13 cellular contexts compared by ENCODE assay signal in genomic region chr1:89873250-89873649, GRCh38. TPM values are rescaled to one million over a fixed set of nuclear protein-coding genes. Genes with fewer than 3 reads are reported as not detected.
DNase-seq lines count a peak whose midpoint lies in the region; ATAC-seq and TF ChIP-seq lines count a peak whose summit lies in the region.
"Had no signal": no experiment of that assay in that cellular context is flagged by ENCODE, and none has a peak within 500 bp of the region (broad histone marks: within the 10 kb centered on the region; RNA-seq: fewer than 3 reads in every experiment).

No MANE protein-coding gene starts in this region.

- H3K79me2 ChIP-seq in PC-9 (ENCODE audit: low read depth) (peaks cover 100% of the 10 kb centered on the region), osteoblast (ENCODE audit: insufficient read depth, low read length) (peaks cover 21% of the 10 kb centered on the region)

- CTCF ChIA-PET in CD4-positive, alpha-beta memory T cell (lab: Charles Lee; ENCODE audit: partially characterized antibody): interaction anchor here (1.5 to 2.6 kb wide), 4 partner anchors 11 to 68 kb away, joined by 3 to 6 read pairs (median 6); no protein-coding TSS in a partner anchor
- CTCF ChIA-PET in PC-9 (lab: Charles Lee): no interaction called here

- peaks cover 0 to 2% (median 0%) of the 10 kb centered on the region in 8 donors for H3K9me3 Mint-ChIP-seq in CD4-positive, alpha-beta memory T cell

- no peaks in the 10 kb centered on the region for H3K36me3 ChIP-seq in CD4-positive, alpha-beta memory T cell (ENCODE audit: insufficient read depth, low read length)
- H3K36me3 ChIP-seq in PC-9 (ENCODE audit: low read depth) (peaks cover 93% of the 10 kb centered on the region), osteoblast (ENCODE audit: insufficient read depth, low read length) (no peaks in the 10 kb centered on the region)

- peaks cover 42 to 72% (median 56%) of the 10 kb centered on the region in 4 donors for H3K4me1 Mint-ChIP-seq in CD4-positive, alpha-beta memory T cell

- no peak for TF ChIP-seq POLR2A in erythroblast (IDR thresholded peaks at IDR 0.05; ENCODE audit: low read length)

- no peak for DNase-seq in CD4-positive, alpha-beta memory T cell
- DNase-seq in PC-9 (no peak), erythroblast (lab: John Stamatoyannopoulos, UW) (peak; percentile 19 to 24), osteoblast (ENCODE audit: insufficient read length, low spot score, missing footprints) (no peak), OCI-M1 (lab: John Stamatoyannopoulos, UW) (no peak)
- DNase-seq in activated naive CD4-positive, alpha-beta T cell treated with anti-CD3 and anti-CD28 coated beads, Interleukin-2, amount 50 U/mL, for 16 hours: no peak
- DNase-seq: GOT3, NCI-H1436, Right ventricle myocardium superior had no signal

- H2AFZ ChIP-seq in PC-9 (no peak overlapping the region), osteoblast (ENCODE audit: low read length) (no peak overlapping the region)

- no peak overlapping the region for H3K4me3 Mint-ChIP-seq in CD4-positive, alpha-beta memory T cell
- H3K4me3 Mint-ChIP-seq: B cell had no signal

- H3K27me3 Mint-ChIP-seq in CD4-positive, alpha-beta memory T cell: no peaks in the 10 kb centered on the region
- H3K27me3 Mint-ChIP-seq: B cell had no signal

- POLR2A ChIA-PET in CD4-positive, alpha-beta memory T cell (lab: Charles Lee; ENCODE audit: partially characterized antibody): interaction anchor here (1.4 to 1.7 kb wide), 2 partner anchors 12 to 17 kb away, joined by 4 to 5 read pairs; no protein-coding TSS in a partner anchor
- POLR2A ChIA-PET in PC-9 (lab: Charles Lee; ENCODE audit: unreplicated experiment): no interaction called here

- H3K4me3 ChIP-seq in CD4-positive, alpha-beta memory T cell (ENCODE audit: low read length in 2 of 2): no peak overlapping the region
- H3K4me3 ChIP-seq in PC-9 (no peak overlapping the region), osteoblast (ENCODE audit: insufficient read depth, low read length) (no peak overlapping the region)

- peaks cover 25 to 43% of the 10 kb centered on the region in 2 donors for H3K36me3 Mint-ChIP-seq in CD4-positive, alpha-beta memory T cell

- no peak for ATAC-seq in GM19455 (IDR thresholded peaks at IDR 0.05; ENCODE audit: unreplicated experiment)
- no peak for ATAC-seq in HG02973 (IDR thresholded peaks at IDR 0.05; ENCODE audit: unreplicated experiment)
- ATAC-seq: Panc1 had no signal

- TF ChIP-seq CTCF in PC-9 (conservative IDR thresholded peaks at IDR 0.05): no peak
- TF ChIP-seq CTCF in osteoblast (IDR thresholded peaks at IDR 0.05; ENCODE audit: extremely low read depth, low read depth, low read length): no peak

- no peaks in the 10 kb centered on the region for H3K27me3 ChIP-seq in CD4-positive, alpha-beta memory T cell (ENCODE audit: insufficient read depth, low read length)
- H3K27me3 ChIP-seq in PC-9 (ENCODE audit: insufficient read depth, low read depth) (no peaks in the 10 kb centered on the region), osteoblast (ENCODE audit: insufficient read depth, low read length) (no peaks in the 10 kb centered on the region)

- H4K20me1 ChIP-seq in PC-9 (ENCODE audit: insufficient read depth) (no peaks in the 10 kb centered on the region), osteoblast (ENCODE audit: insufficient read depth, low read length) (no peaks in the 10 kb centered on the region)

- peaks cover 52% of the 10 kb centered on the region for H3K4me1 ChIP-seq in CD4-positive, alpha-beta memory T cell (ENCODE audit: insufficient read depth, low read length)
- H3K4me1 ChIP-seq in PC-9 (replicated peaks; ENCODE audit: insufficient read depth): peaks cover 16% of the 10 kb centered on the region
- H3K4me1 ChIP-seq in osteoblast (ENCODE audit: insufficient read depth, low read length): peaks cover 6% of the 10 kb centered on the region

- H3K9me2 ChIP-seq in PC-9 (ENCODE audit: insufficient read depth): peaks cover 3% of the 10 kb centered on the region; the same call in 1 of the 2 replicates

- H3K9me3 ChIP-seq in CD4-positive, alpha-beta memory T cell (ENCODE audit: control insufficient read depth in 1 of 2, low read length in 2 of 2): no peaks in the 10 kb centered on the region
- H3K9me3 ChIP-seq in PC-9 (ENCODE audit: insufficient read depth, low read depth) (no peaks in the 10 kb centered on the region), osteoblast (ENCODE audit: low read depth, low read length) (no peaks in the 10 kb centered on the region)

- no TSS peak for BruUV-seq in PC-9 (replicated peaks; lab: Mats Ljungman, UMichigan)

- H3K4me2 ChIP-seq in PC-9 (no peak overlapping the region), osteoblast (ENCODE audit: insufficient read depth, low read length) (no peak overlapping the region)

- no peak overlapping the region for H3K27ac ChIP-seq in CD4-positive, alpha-beta memory T cell (ENCODE audit: low read depth, low read length)
- peak overlapping the region; percentile 3; the same call in 1 of the 2 replicates for H3K27ac ChIP-seq in PC-9
- H3K27ac ChIP-seq in osteoblast (ENCODE audit: low read depth, low read length): peak overlapping the region; percentile 49

- H3F3A ChIP-seq in PC-9 (ENCODE audit: insufficient read depth, low read depth): peaks cover 3% of the 10 kb centered on the region

- intact Hi-C loops in CD4-positive, alpha-beta memory T cell (cut with micrococcal nuclease): no loop called here
- intact Hi-C loops in PC-9 (cut with micrococcal nuclease; ENCODE audit: unreplicated experiment): no loop called here

- H3K27ac Mint-ChIP-seq in CD4-positive, alpha-beta memory T cell: peak overlapping the region in 4 of 7 donors; percentile 13 to 83 (median 74)
- H3K27ac Mint-ChIP-seq: B cell had no signal

RNA-seq across cellular contexts. Expression of gene LRRC8D, which starts 52.4 kb away (rescaled TPM):
- total RNA-seq in CD4-positive, alpha-beta memory T cell: 10 to 100 TPM; 56.8 to 63.2 TPM
- 10 to 100 TPM; 70.1 to 72.7 TPM for polyA plus RNA-seq in CD4-positive, alpha-beta memory T cell
- total RNA-seq in PC-9 (2021) (71.9 and 75.9 TPM in 2 replicates), osteoblast (23.6 and 30.4 TPM in 2 replicates)

Comparison
In these comparisons a context has a peak if more than half of its experiments do, and no peak if none do; other contexts are left out.
1. DNase-seq: peak in erythroblast (2 of 2); none in CD4-positive, alpha-beta memory T cell (0 of 5), PC-9 (0 of 2), osteoblast (single experiment), activated naive CD4-positive, alpha-beta T cell treated with anti-CD3 and anti-CD28 coated beads, Interleukin-2, amount 50 U/mL, for 16 hours (single experiment) and OCI-M1 (single experiment).